In genomic region chr6:15444881-15445280, GRCh38 we compare ENCODE assay signal across 7 cellular contexts.
DNase-seq lines count a peak whose midpoint lies in the region; ATAC-seq and TF ChIP-seq lines count a peak whose summit lies in the region.

No MANE protein-coding gene starts in this region.

- DNase-seq in DMS79 treated with DMSO at 0.1 percent for 48 hours (lab: John Stamatoyannopoulos, UW) (peak; percentile 68), KG1 (lab: John Stamatoyannopoulos, UW) (peak; percentile 31), SHP77 treated with DMSO at 0.1 percent for 48 hours (lab: John Stamatoyannopoulos, UW) (peak; percentile 23), mucosa of gallbladder (ENCODE audit: low spot score) (peak; percentile 31), GM23248 (no peak), left lung (no peak)

- peaks cover 14% of the 10 kb centered on the region; the same call in 1 of the 2 replicates for H3F3A ChIP-seq in GM23248 (ENCODE audit: insufficient read depth)

- peaks cover 49% of the 10 kb centered on the region for H3K4me1 ChIP-seq in GM23248 (ENCODE audit: insufficient read depth)
- H3K4me1 ChIP-seq in left lung = peaks cover 11 to 67% of the 10 kb centered on the region in 2 donors

- H3K36me3 ChIP-seq in GM23248 (ENCODE audit: low read depth) (no peaks in the 10 kb centered on the region), left lung (no peaks in the 10 kb centered on the region)

- WGBS in GM23248 (ENCODE audit: low coverage in 1 of 2, low lambda C conversion rate in 2 of 2, missing lambda C conversion rate in 2 of 2), 2 experiments = 100% methylated on average over 3 of the region's 3 CpGs

- H3K4me3 ChIP-seq in GM23248 = no peak overlapping the region
- H3K4me3 ChIP-seq in left lung = no peak overlapping the region

- intact Hi-C loops in left lung (cut with DNase I) = no loop called here

- 0 out of 2 replicates have a peak, but pooled peaks cover 4% of the 10 kb centered on the region for H4K20me1 ChIP-seq in GM23248 (ENCODE audit: insufficient read depth)

- no peak overlapping the region for H3K27ac ChIP-seq in GM23248
- no peak overlapping the region for H3K27ac ChIP-seq in left lung

- H3K4me2 ChIP-seq in GM23248 (ENCODE audit: unreplicated experiment) = no peak overlapping the region

- H3K79me2 ChIP-seq in GM23248 (ENCODE audit: insufficient read depth) = peaks cover 96% of the 10 kb centered on the region

- H3K9ac ChIP-seq in GM23248 = no peak overlapping the region

- H3K9me3 ChIP-seq in GM23248 (ENCODE audit: low read depth) (no peaks in the 10 kb centered on the region), left lung (no peaks in the 10 kb centered on the region)

- TF ChIP-seq CTCF in left lung (IDR thresholded peaks at IDR 0.05) = no peak

- ATAC-seq in GM18505 (IDR thresholded peaks at IDR 0.05; ENCODE audit: unreplicated experiment) (no peak), left lung (no peak)

- in situ Hi-C loops in GM23248 (cut with MboI) = no loop called here

- no peaks in the 10 kb centered on the region for H3K9me2 ChIP-seq in GM23248 (ENCODE audit: insufficient read depth)

- H3K27me3 ChIP-seq in GM23248 (replicated peaks; ENCODE audit: insufficient read depth) (no peaks in the 10 kb centered on the region), left lung (no peaks in the 10 kb centered on the region)

- TF ChIP-seq POLR2A in GM18505 (IDR thresholded peaks at IDR 0.05; ENCODE audit: borderline replicate concordance, extremely low read depth, insufficient read depth, insufficient read length) = no peak

- H2AFZ ChIP-seq in GM23248 = no peak overlapping the region

Comparison
In these comparisons a context has a peak if more than half of its experiments do, and no peak if none do; other contexts are left out.
1. DNase-seq: peak in DMS79 treated with DMSO at 0.1 percent for 48 hours (single experiment), KG1 (single experiment), SHP77 treated with DMSO at 0.1 percent for 48 hours (single experiment) and mucosa of gallbladder (single experiment); none in GM23248 (single experiment) and left lung (0 of 2).